ENCODE assay signal across 8 cellular contexts in genomic region chr7:17305387-17306171, GRCh38. TPM values are rescaled to one million over a fixed set of nuclear protein-coding genes. Genes with fewer than 3 reads are reported as not detected.
DNase-seq lines count a peak whose midpoint lies in the region; ATAC-seq and TF ChIP-seq lines count a peak whose summit lies in the region.

No MANE protein-coding gene starts in this region.

- H3K9me3 Mint-ChIP-seq in CD4-positive, alpha-beta T cell, result no peaks in the 10 kb centered on the region

- no peak for TF ChIP-seq CTCF in CD4-positive, alpha-beta T cell (IDR thresholded peaks at IDR 0.05)
- no peak for TF ChIP-seq CTCF in IMR-90 (conservative IDR thresholded peaks at IDR 0.05; ENCODE audit: low read depth, low read length)
- no peak for TF ChIP-seq CTCF in coronary artery (IDR thresholded peaks at IDR 0.05)
- no peak for TF ChIP-seq CTCF in osteoblast (IDR thresholded peaks at IDR 0.05; ENCODE audit: extremely low read depth, low read depth, low read length)

- in situ Hi-C loops in IMR-90 (cut with MboI; ENCODE audit: low sequenced_read_pairs), result loop anchor here (10.0 kb wide), 1 partner anchor 339 kb away; no protein-coding TSS in a partner anchor

- peak overlapping the region; percentile 35; the same call in 1 of the 2 replicates for H4K5ac ChIP-seq in IMR-90 (ENCODE audit: low read depth, low read length)

- no peak overlapping the region for H3K56ac ChIP-seq in IMR-90 (ENCODE audit: extremely low read depth, insufficient read depth, low read length)

- H3K18ac ChIP-seq in IMR-90 (ENCODE audit: low read depth, low read length), result peak overlapping the region; percentile 64; the same call in 1 of the 2 replicates

- H2BK120ac ChIP-seq in IMR-90 (ENCODE audit: low read depth, low read length), result 0 out of 2 replicates have a peak overlapping the region, but pooled peaks have one; percentile 13

- peak overlapping the region in 1 of 2 experiments; percentile 38; a peak in 1 of 4 replicates for H4K8ac ChIP-seq in IMR-90 (ENCODE audit: low read depth in 2 of 2, low read length in 2 of 2)

- H4K91ac ChIP-seq in IMR-90 (ENCODE audit: insufficient read depth, low read depth, low read length), result peak overlapping the region; percentile 37; the same call in 1 of the 2 replicates

- no peak for TF ChIP-seq RAD21 in IMR-90 (IDR thresholded peaks at IDR 0.05; ENCODE audit: low read length)

- peak overlapping the region; percentile 52; the same call in 1 of the 2 replicates for H2AK5ac ChIP-seq in IMR-90 (ENCODE audit: low read depth, low read length)

- H3K27me3 ChIP-seq in CD4-positive, alpha-beta T cell (ENCODE audit: control insufficient read depth, insufficient read depth, low read length), result no peaks in the 10 kb centered on the region
- H3K27me3 ChIP-seq in IMR-90 (ENCODE audit: control insufficient read depth, insufficient read depth, low read length) (no peaks in the 10 kb centered on the region), osteoblast (ENCODE audit: insufficient read depth, low read length) (no peaks in the 10 kb centered on the region)

- H3K36me3 ChIP-seq in IMR-90 (ENCODE audit: control insufficient read depth, insufficient read depth, low read length) (peaks cover 2% of the 10 kb centered on the region; the same call in 1 of the 2 replicates), osteoblast (ENCODE audit: insufficient read depth, low read length) (peaks cover 7% of the 10 kb centered on the region)

- no peak overlapping the region for H3K9ac ChIP-seq in IMR-90 (ENCODE audit: low read depth, low read length)

- peak overlapping the region; percentile 70 for H3K27ac Mint-ChIP-seq in CD4-positive, alpha-beta T cell

- H2AFZ ChIP-seq in IMR-90 (replicated peaks; ENCODE audit: low read length, poor library complexity), result no peak overlapping the region
- no peak overlapping the region for H2AFZ ChIP-seq in osteoblast (ENCODE audit: low read length)

- 0 out of 2 replicates have a peak overlapping the region, but pooled peaks have one; percentile 57 for H3K4ac ChIP-seq in IMR-90 (ENCODE audit: low read depth, low read length)

- H3K4me1 Mint-ChIP-seq in CD4-positive, alpha-beta T cell (ENCODE audit: low read depth), result peaks cover 37% of the 10 kb centered on the region

- DNase-seq in CD4-positive, alpha-beta T cell, result no peak
- DNase-seq in IMR-90, result no peak
- no peak for DNase-seq in coronary artery (ENCODE audit: low spot score)
- DNase-seq in osteoblast (ENCODE audit: insufficient read length, low spot score, missing footprints), result no peak
- DNase-seq in kidney glomerular epithelial cell (lab: John Stamatoyannopoulos, UW), result no peak
- no peak for DNase-seq in SHP77 treated with DMSO at 0.1 percent for 48 hours (lab: John Stamatoyannopoulos, UW)
- DNase-seq in head of caudate nucleus, result no peak
- no peak for DNase-seq in NCI-H2029 treated with DMSO at 0.1 percent for 48 hours (lab: John Stamatoyannopoulos, UW)

- CTCF ChIA-PET in CD4-positive, alpha-beta T cell (lab: Charles Lee), result interaction anchor here (0.5 to 1.3 kb wide), 5 partner anchors 118 to 323 kb away, joined by 3 to 4 read pairs (median 3); no protein-coding TSS in a partner anchor
- CTCF ChIA-PET in IMR-90 (lab: Yijun Ruan, JAX), result interaction anchor here (0.5 to 1.1 kb wide), 4 partner anchors 9 to 296 kb away, joined by 3 to 6 read pairs (median 3); no protein-coding TSS in a partner anchor

- H3K79me2 ChIP-seq in osteoblast (ENCODE audit: insufficient read depth, low read length), result peaks cover 98% of the 10 kb centered on the region

- BruUV-seq in IMR-90 (replicated peaks; lab: Mats Ljungman, UMichigan), result no TSS peak

- H3K23ac ChIP-seq in IMR-90 (ENCODE audit: low read depth, low read length), result no peak overlapping the region

- no peak overlapping the region for H3K27ac ChIP-seq in CD4-positive, alpha-beta T cell (ENCODE audit: low read depth, low read length)
- H3K27ac ChIP-seq in IMR-90 (ENCODE audit: insufficient read depth, low read length) (no peak overlapping the region), coronary artery (peak overlapping the region; percentile 52 to 58), osteoblast (ENCODE audit: low read depth, low read length) (peak overlapping the region; percentile 75)

- intact Hi-C loops in CD4-positive, alpha-beta T cell (cut with DNase I, micrococcal nuclease), result loop anchor here in 1 of 2 experiments (5.0 to 10.0 kb wide), 2 partner anchors 158 to 229 kb away; no protein-coding TSS in a partner anchor
- intact Hi-C loops in IMR-90 (cut with micrococcal nuclease) (loop anchor here (5.0 kb wide), 2 partner anchors 102 to 227 kb away; no protein-coding TSS in a partner anchor), head of caudate nucleus (cut with DNase I) (no loop called here)

- 0 out of 2 replicates have a peak overlapping the region, but pooled peaks have one; percentile 24 for H2BK20ac ChIP-seq in IMR-90 (ENCODE audit: low read depth, low read length)

- no peak for TF ChIP-seq POLR2A in IMR-90 (IDR thresholded peaks at IDR 0.05; ENCODE audit: low read depth, low read length)

- no peak overlapping the region for H2AK9ac ChIP-seq in IMR-90 (replicated peaks; ENCODE audit: low read depth, low read length, poor library complexity)

- peak overlapping the region; percentile 62 for H3K4me3 Mint-ChIP-seq in CD4-positive, alpha-beta T cell

- H3K36me3 Mint-ChIP-seq in CD4-positive, alpha-beta T cell (ENCODE audit: low read depth), result peaks cover 8% of the 10 kb centered on the region

- H3K4me3 ChIP-seq in IMR-90 (ENCODE audit: insufficient read depth, low read depth, low read length), result no peak overlapping the region
- peak overlapping the region; percentile 52 for H3K4me3 ChIP-seq in coronary artery
- peak overlapping the region; percentile 16 for H3K4me3 ChIP-seq in osteoblast (ENCODE audit: insufficient read depth, low read length)

- no peak overlapping the region; the same call in 2 of the 3 replicates for H2BK15ac ChIP-seq in IMR-90 (ENCODE audit: low read depth, low read length)

- H2BK5ac ChIP-seq in IMR-90 (ENCODE audit: low read depth, low read length, poor library complexity, severe bottlenecking), result peak overlapping the region; percentile 47

- no peaks in the 10 kb centered on the region; the same call in 1 of the 2 replicates for H3K9me1 ChIP-seq in IMR-90 (ENCODE audit: insufficient read depth, low read length)

- peaks cover 17% of the 10 kb centered on the region for H3K4me1 ChIP-seq in IMR-90 (ENCODE audit: control insufficient read depth, insufficient read depth, low read length)
- H3K4me1 ChIP-seq in osteoblast (ENCODE audit: insufficient read depth, low read length), result peaks cover 64% of the 10 kb centered on the region

- peaks cover 28 to 50% of the 10 kb centered on the region in 2 experiments for H3K79me1 ChIP-seq in IMR-90 (ENCODE audit: low read depth in 1 of 2, low read length in 2 of 2)

- 0 out of 2 replicates have a peak overlapping the region, but pooled peaks have one; percentile 59 for H3K14ac ChIP-seq in IMR-90 (replicated peaks; ENCODE audit: low read depth, low read length)

- WGBS in IMR-90 (ENCODE audit: extremely low coverage in 2 of 2, insufficient read length in 1 of 2), 2 experiments, result no CpG with 5 or more reads among the region's 6 CpGs

- POLR2A ChIA-PET in CD4-positive, alpha-beta T cell (lab: Charles Lee), result no interaction called here
- POLR2A ChIA-PET in IMR-90 (lab: Charles Lee; ENCODE audit: unreplicated experiment), result no interaction called here

- H3K4me2 ChIP-seq in IMR-90 (ENCODE audit: low read depth, low read length) (peak overlapping the region; percentile 55; the same call in 1 of the 2 replicates), osteoblast (ENCODE audit: insufficient read depth, low read length) (peak overlapping the region; percentile 79)

- no peaks in the 10 kb centered on the region for H3K27me3 Mint-ChIP-seq in CD4-positive, alpha-beta T cell

- peak; percentile 22 for ATAC-seq in CD4-positive, alpha-beta T cell (ENCODE audit: poor library complexity)
- no peak for ATAC-seq in IMR-90 (ENCODE audit: low read depth)

- H3K9me3 ChIP-seq in CD4-positive, alpha-beta T cell (ENCODE audit: control insufficient read depth, low read length), result no peaks in the 10 kb centered on the region
- H3K9me3 ChIP-seq in IMR-90 (ENCODE audit: control insufficient read depth, insufficient read depth, low read length), result no peaks in the 10 kb centered on the region
- H3K9me3 ChIP-seq in osteoblast (ENCODE audit: low read depth, low read length), result no peaks in the 10 kb centered on the region

- peaks cover 14% of the 10 kb centered on the region; the same call in 1 of the 2 replicates for H4K20me1 ChIP-seq in IMR-90 (ENCODE audit: insufficient read depth, low read length)
- peaks cover 38% of the 10 kb centered on the region for H4K20me1 ChIP-seq in osteoblast (ENCODE audit: insufficient read depth, low read length)

- dilution Hi-C loops in IMR-90 (cut with HindIII; ENCODE audit: low sequenced_read_pairs, unreplicated experiment), result no loop called here

TF ChIP-seq in IMR-90, 13 proteins besides CTCF, POLR2A, EP300 and RAD21 (continues in another document):
- TF ChIP-seq CHD1 (IDR thresholded peaks at IDR 0.05; ENCODE audit: low read depth, low read length), result no peak
- no peak for TF ChIP-seq RCOR1 (IDR thresholded peaks at IDR 0.05; ENCODE audit: insufficient replicate concordance, low read length)
- no peak for TF ChIP-seq MAZ (IDR thresholded peaks at IDR 0.05; ENCODE audit: borderline replicate concordance, low read depth, low read length)
- no peak for TF ChIP-seq CEBPB (IDR thresholded peaks at IDR 0.05; ENCODE audit: low read depth, low read length)
- TF ChIP-seq NFE2L2 (IDR thresholded peaks at IDR 0.05; ENCODE audit: low read depth, low read length), result no peak
- no peak for TF ChIP-seq USF2 (IDR thresholded peaks at IDR 0.05; ENCODE audit: low read depth, low read length)
- TF ChIP-seq BHLHE40 (IDR thresholded peaks at IDR 0.05; ENCODE audit: low read depth, low read length), result no peak
- TF ChIP-seq SMC3 (IDR thresholded peaks at IDR 0.05; ENCODE audit: low read depth, low read length), result no peak

RNA-seq across cellular contexts. Expression of gene AHR, which starts 7.1 kb away (rescaled TPM):
- 10 to 100 TPM; 95.2 to 95.7 TPM for total RNA-seq in CD4-positive, alpha-beta T cell
- total RNA-seq in IMR-90 (2012; rRNA removed) (55.2 and 67.2 TPM in 2 replicates), osteoblast (274 and 313 TPM in 2 replicates)
- polyA plus RNA-seq in IMR-90 (2012; rRNA removed), result 6.5 and 6.9 TPM in 2 replicates
- 1.9 TPM in 2 replicates for polyA plus RNA-seq in IMR-90 (2012; cell fraction: cytosol; rRNA removed)
- polyA plus RNA-seq in IMR-90 (2012; cell fraction: nucleus; rRNA removed; ENCODE audit: low replicate concordance), result 2.3 and 12.8 TPM in 2 replicates

Comparison
In these comparisons a context has a peak if more than half of its experiments do, and no peak if none do; other contexts are left out.
1. H3K27ac ChIP-seq: peak in coronary artery (2 of 2) and osteoblast (single experiment); none in CD4-positive, alpha-beta T cell (single experiment) and IMR-90 (single experiment).